In the genomic region with DNA sequence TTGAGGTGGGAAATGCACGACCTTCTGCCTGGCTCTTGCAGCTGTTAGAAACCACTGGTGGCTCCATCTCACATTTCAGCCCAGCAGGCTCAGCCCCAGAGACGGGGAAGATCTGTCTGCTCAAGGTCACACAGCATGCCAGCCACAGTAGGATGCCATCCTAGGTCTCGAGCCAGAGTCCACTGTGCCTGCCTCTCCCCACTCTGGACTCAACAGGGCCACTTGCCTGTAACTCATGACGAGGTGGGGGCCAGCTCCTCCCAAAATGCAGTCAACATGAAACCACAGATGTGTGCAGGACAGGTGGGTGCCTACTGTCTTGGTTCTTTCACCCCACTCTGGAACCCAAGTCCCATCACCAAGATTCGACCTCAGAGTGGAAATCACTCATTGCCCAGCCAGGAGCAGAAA, we compare ENCODE assay signal across 1 cellular context.
TF ChIP-seq lines count a peak whose summit lies in the region.

No MANE protein-coding gene starts in this region.

TF ChIP-seq in HEK293, 187 proteins besides CTCF, POLR2A, EP300 and RAD21 (continued from another document):
- TF ChIP-seq, protein P1, sequence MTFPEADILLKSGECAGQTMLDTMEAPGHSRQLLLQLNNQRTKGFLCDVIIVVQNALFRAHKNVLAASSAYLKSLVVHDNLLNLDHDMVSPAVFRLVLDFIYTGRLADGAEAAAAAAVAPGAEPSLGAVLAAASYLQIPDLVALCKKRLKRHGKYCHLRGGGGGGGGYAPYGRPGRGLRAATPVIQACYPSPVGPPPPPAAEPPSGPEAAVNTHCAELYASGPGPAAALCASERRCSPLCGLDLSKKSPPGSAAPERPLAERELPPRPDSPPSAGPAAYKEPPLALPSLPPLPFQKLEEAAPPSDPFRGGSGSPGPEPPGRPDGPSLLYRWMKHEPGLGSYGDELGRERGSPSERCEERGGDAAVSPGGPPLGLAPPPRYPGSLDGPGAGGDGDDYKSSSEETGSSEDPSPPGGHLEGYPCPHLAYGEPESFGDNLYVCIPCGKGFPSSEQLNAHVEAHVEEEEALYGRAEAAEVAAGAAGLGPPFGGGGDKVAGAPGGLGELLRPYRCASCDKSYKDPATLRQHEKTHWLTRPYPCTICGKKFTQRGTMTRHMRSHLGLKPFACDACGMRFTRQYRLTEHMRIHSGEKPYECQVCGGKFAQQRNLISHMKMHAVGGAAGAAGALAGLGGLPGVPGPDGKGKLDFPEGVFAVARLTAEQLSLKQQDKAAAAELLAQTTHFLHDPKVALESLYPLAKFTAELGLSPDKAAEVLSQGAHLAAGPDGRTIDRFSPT (tag by site-specific recombination; IDR thresholded peaks at IDR 0.05) = no peak
- TF ChIP-seq ZNF223 (tag by site-specific recombination; IDR thresholded peaks at IDR 0.05) (no peak), ZSCAN30 (tag by site-specific recombination; IDR thresholded peaks at IDR 0.05) (0 out of 2 replicates have a peak, but pooled peaks have one; percentile 28), ZNF133 (tag by site-specific recombination; IDR thresholded peaks at IDR 0.05) (no peak), ZFP69B (tag by site-specific recombination; IDR thresholded peaks at IDR 0.05) (no peak), ZNF175 (tag by site-specific recombination; IDR thresholded peaks at IDR 0.05) (no peak), SETDB1 (IDR thresholded peaks at IDR 0.05; ENCODE audit: insufficient read length, low read length) (no peak), ZNF600 (tag by site-specific recombination; IDR thresholded peaks at IDR 0.05) (0 out of 2 replicates have a peak, but pooled peaks have one; percentile 12), ZNF585B (tag by site-specific recombination; IDR thresholded peaks at IDR 0.05) (no peak), ZBTB17 (tag by site-specific recombination; IDR thresholded peaks at IDR 0.05) (no peak), GLIS1 (tag by site-specific recombination; IDR thresholded peaks at IDR 0.05) (no peak), ZNF560 (tag by site-specific recombination; IDR thresholded peaks at IDR 0.05; ENCODE audit: borderline replicate concordance) (no peak), ZIC2 (tag by site-specific recombination; IDR thresholded peaks at IDR 0.05) (peak; percentile 89), ZBTB8A (tag by site-specific recombination; IDR thresholded peaks at IDR 0.05) (no peak), ZNF184 (tag by site-specific recombination; IDR thresholded peaks at IDR 0.05) (no peak), ZNF571 (tag by site-specific recombination; IDR thresholded peaks at IDR 0.05) (no peak), ZNF138 (tag by site-specific recombination; IDR thresholded peaks at IDR 0.05; ENCODE audit: borderline replicate concordance) (no peak), ZNF473 (tag by site-specific recombination; IDR thresholded peaks at IDR 0.05) (no peak), ZNF792 (tag by site-specific recombination; IDR thresholded peaks at IDR 0.05) (no peak), ZNF544 (tag by site-specific recombination; IDR thresholded peaks at IDR 0.05) (no peak)
- TF ChIP-seq, protein P2, sequence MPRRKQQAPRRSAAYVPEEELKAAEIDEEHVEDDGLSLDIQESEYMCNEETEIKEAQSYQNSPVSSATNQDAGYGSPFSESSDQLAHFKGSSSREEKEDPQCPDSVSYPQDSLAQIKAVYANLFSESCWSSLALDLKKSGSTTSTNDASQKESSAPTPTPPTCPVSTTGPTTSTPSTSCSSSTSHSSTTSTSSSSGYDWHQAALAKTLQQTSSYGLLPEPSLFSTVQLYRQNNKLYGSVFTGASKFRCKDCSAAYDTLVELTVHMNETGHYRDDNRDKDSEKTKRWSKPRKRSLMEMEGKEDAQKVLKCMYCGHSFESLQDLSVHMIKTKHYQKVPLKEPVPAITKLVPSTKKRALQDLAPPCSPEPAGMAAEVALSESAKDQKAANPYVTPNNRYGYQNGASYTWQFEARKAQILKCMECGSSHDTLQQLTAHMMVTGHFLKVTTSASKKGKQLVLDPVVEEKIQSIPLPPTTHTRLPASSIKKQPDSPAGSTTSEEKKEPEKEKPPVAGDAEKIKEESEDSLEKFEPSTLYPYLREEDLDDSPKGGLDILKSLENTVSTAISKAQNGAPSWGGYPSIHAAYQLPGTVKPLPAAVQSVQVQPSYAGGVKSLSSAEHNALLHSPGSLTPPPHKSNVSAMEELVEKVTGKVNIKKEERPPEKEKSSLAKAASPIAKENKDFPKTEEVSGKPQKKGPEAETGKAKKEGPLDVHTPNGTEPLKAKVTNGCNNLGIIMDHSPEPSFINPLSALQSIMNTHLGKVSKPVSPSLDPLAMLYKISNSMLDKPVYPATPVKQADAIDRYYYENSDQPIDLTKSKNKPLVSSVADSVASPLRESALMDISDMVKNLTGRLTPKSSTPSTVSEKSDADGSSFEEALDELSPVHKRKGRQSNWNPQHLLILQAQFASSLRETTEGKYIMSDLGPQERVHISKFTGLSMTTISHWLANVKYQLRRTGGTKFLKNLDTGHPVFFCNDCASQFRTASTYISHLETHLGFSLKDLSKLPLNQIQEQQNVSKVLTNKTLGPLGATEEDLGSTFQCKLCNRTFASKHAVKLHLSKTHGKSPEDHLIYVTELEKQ (tag by site-specific recombination; IDR thresholded peaks at IDR 0.05; ENCODE audit: borderline replicate concordance) = no peak
- TF ChIP-seq, protein P3, sequence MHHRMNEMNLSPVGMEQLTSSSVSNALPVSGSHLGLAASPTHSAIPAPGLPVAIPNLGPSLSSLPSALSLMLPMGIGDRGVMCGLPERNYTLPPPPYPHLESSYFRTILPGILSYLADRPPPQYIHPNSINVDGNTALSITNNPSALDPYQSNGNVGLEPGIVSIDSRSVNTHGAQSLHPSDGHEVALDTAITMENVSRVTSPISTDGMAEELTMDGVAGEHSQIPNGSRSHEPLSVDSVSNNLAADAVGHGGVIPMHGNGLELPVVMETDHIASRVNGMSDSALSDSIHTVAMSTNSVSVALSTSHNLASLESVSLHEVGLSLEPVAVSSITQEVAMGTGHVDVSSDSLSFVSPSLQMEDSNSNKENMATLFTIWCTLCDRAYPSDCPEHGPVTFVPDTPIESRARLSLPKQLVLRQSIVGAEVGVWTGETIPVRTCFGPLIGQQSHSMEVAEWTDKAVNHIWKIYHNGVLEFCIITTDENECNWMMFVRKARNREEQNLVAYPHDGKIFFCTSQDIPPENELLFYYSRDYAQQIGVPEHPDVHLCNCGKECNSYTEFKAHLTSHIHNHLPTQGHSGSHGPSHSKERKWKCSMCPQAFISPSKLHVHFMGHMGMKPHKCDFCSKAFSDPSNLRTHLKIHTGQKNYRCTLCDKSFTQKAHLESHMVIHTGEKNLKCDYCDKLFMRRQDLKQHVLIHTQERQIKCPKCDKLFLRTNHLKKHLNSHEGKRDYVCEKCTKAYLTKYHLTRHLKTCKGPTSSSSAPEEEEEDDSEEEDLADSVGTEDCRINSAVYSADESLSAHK (tag by site-specific recombination; IDR thresholded peaks at IDR 0.05) = peak; percentile 37; the same call in 1 of the 2 replicates
- TF ChIP-seq, protein P4, sequence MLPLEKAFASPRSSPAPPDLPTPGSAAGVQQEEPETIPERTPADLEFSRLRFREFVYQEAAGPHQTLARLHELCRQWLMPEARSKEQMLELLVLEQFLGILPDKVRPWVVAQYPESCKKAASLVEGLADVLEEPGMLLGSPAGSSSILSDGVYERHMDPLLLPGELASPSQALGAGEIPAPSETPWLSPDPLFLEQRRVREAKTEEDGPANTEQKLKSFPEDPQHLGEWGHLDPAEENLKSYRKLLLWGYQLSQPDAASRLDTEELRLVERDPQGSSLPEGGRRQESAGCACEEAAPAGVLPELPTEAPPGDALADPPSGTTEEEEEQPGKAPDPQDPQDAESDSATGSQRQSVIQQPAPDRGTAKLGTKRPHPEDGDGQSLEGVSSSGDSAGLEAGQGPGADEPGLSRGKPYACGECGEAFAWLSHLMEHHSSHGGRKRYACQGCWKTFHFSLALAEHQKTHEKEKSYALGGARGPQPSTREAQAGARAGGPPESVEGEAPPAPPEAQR (tag by site-specific recombination; IDR thresholded peaks at IDR 0.05) = no peak
- TF ChIP-seq, protein P5, sequence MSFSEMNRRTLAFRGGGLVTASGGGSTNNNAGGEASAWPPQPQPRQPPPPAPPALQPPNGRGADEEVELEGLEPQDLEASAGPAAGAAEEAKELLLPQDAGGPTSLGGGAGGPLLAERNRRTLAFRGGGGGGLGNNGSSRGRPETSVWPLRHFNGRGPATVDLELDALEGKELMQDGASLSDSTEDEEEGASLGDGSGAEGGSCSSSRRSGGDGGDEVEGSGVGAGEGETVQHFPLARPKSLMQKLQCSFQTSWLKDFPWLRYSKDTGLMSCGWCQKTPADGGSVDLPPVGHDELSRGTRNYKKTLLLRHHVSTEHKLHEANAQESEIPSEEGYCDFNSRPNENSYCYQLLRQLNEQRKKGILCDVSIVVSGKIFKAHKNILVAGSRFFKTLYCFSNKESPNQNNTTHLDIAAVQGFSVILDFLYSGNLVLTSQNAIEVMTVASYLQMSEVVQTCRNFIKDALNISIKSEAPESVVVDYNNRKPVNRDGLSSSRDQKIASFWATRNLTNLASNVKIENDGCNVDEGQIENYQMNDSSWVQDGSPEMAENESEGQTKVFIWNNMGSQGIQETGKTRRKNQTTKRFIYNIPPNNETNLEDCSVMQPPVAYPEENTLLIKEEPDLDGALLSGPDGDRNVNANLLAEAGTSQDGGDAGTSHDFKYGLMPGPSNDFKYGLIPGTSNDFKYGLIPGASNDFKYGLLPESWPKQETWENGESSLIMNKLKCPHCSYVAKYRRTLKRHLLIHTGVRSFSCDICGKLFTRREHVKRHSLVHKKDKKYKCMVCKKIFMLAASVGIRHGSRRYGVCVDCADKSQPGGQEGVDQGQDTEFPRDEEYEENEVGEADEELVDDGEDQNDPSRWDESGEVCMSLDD (tag by site-specific recombination; IDR thresholded peaks at IDR 0.05) = no peak
- TF ChIP-seq, protein P6, sequence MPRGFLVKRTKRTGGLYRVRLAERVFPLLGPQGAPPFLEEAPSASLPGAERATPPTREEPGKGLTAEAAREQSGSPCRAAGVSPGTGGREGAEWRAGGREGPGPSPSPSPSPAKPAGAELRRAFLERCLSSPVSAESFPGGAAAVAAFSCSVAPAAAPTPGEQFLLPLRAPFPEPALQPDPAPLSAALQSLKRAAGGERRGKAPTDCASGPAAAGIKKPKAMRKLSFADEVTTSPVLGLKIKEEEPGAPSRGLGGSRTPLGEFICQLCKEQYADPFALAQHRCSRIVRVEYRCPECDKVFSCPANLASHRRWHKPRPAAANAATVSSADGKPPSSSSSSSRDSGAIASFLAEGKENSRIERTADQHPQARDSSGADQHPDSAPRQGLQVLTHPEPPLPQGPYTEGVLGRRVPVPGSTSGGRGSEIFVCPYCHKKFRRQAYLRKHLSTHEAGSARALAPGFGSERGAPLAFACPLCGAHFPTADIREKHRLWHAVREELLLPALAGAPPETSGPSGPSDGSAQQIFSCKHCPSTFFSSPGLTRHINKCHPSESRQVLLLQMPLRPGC (tag by site-specific recombination; IDR thresholded peaks at IDR 0.05) = no peak
- TF ChIP-seq, protein P7, sequence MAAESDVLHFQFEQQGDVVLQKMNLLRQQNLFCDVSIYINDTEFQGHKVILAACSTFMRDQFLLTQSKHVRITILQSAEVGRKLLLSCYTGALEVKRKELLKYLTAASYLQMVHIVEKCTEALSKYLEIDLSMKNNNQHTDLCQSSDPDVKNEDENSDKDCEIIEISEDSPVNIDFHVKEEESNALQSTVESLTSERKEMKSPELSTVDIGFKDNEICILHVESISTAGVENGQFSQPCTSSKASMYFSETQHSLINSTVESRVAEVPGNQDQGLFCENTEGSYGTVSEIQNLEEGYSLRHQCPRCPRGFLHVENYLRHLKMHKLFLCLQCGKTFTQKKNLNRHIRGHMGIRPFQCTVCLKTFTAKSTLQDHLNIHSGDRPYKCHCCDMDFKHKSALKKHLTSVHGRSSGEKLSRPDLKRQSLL (tag by site-specific recombination; IDR thresholded peaks at IDR 0.05) = no peak
- TF ChIP-seq, protein P8, sequence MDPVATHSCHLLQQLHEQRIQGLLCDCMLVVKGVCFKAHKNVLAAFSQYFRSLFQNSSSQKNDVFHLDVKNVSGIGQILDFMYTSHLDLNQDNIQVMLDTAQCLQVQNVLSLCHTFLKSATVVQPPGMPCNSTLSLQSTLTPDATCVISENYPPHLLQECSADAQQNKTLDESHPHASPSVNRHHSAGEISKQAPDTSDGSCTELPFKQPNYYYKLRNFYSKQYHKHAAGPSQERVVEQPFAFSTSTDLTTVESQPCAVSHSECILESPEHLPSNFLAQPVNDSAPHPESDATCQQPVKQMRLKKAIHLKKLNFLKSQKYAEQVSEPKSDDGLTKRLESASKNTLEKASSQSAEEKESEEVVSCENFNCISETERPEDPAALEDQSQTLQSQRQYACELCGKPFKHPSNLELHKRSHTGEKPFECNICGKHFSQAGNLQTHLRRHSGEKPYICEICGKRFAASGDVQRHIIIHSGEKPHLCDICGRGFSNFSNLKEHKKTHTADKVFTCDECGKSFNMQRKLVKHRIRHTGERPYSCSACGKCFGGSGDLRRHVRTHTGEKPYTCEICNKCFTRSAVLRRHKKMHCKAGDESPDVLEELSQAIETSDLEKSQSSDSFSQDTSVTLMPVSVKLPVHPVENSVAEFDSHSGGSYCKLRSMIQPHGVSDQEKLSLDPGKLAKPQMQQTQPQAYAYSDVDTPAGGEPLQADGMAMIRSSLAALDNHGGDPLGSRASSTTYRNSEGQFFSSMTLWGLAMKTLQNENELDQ (tag by site-specific recombination; IDR thresholded peaks at IDR 0.05; ENCODE audit: low read depth) = no peak
TF ChIP-seq in HEK293: peak in this region for 4.
